8 cellular contexts compared by ENCODE assay signal in the genomic region with DNA sequence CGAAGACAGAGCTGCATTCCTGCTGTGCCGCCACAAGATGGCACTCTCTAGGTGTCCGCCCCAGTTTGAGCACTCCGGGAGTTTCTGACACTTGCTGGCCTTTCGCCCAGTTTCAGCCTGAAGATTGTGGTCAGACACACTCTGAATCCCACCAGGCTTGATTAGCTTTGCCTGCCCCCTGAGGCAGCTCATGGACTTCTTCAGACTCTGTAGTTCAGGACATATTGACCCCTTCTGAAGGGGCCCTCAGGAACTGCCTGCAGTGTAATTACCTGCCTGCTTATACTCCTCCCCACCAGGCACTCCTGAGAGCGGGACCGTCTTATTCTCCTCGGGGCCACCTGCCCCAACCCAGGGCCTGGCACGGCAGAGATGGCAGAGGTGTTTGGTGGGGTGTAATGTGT. TPM values are rescaled to one million over a fixed set of nuclear protein-coding genes. Genes with fewer than 3 reads are reported as not detected.
DNase-seq lines count a peak whose midpoint lies in the region; ATAC-seq and TF ChIP-seq lines count a peak whose summit lies in the region.

No MANE protein-coding gene starts in this region.

- intact Hi-C loops in naive thymus-derived CD4-positive, alpha-beta T cell (cut with micrococcal nuclease) = loop anchor here (1.0 to 2.0 kb wide), 3 partner anchors 27 to 66 kb away; no protein-coding TSS in a partner anchor
- intact Hi-C loops in stomach (cut with DNase I; ENCODE audit: low total_unique reads) = no loop called here

- no peak overlapping the region for H3K4me3 ChIP-seq in naive thymus-derived CD4-positive, alpha-beta T cell (ENCODE audit: low read length)
- H3K4me3 ChIP-seq in stomach = no peak overlapping the region

- peak in 5 of 7 experiments; percentile 57 to 85 (median 83) for TF ChIP-seq CTCF in stomach (IDR thresholded peaks at IDR 0.05)

- H3K9me3 ChIP-seq in naive thymus-derived CD4-positive, alpha-beta T cell (ENCODE audit: control insufficient read depth in 2 of 3, low read length in 3 of 3) = no peaks in the 10 kb centered on the region
- no peaks in the 10 kb centered on the region for H3K9me3 ChIP-seq in stomach

- no peaks in the 10 kb centered on the region for H3K9me3 Mint-ChIP-seq in naive thymus-derived CD4-positive, alpha-beta T cell

- CTCF ChIA-PET in naive thymus-derived CD4-positive, alpha-beta T cell (lab: Charles Lee) = interaction anchor here (0.8 to 3.2 kb wide), 5 partner anchors 10 to 71 kb away, joined by 3 to 36 read pairs (median 4); no protein-coding TSS in a partner anchor

- DNase-seq in Ammon's horn (ENCODE audit: low spot score) = peak; percentile 85
- DNase-seq in NOMO-1 (lab: John Stamatoyannopoulos, UW; ENCODE audit: unreplicated experiment in 2 of 2) = peak; percentile 48 to 73
- DNase-seq in activated CD8-positive, alpha-beta memory T cell treated with anti-CD3 and anti-CD28 coated beads, Interleukin-2, amount 50 U/mL, for 48 hours = peak; percentile 80
- peak in 7 of 9 donors; percentile 28 to 49 (median 39) for DNase-seq in naive thymus-derived CD4-positive, alpha-beta T cell
- peak; percentile 81 for DNase-seq in stomach

- no peak overlapping the region for H3K27ac Mint-ChIP-seq in naive thymus-derived CD4-positive, alpha-beta T cell

- no peak overlapping the region for H3K27ac ChIP-seq in naive thymus-derived CD4-positive, alpha-beta T cell (ENCODE audit: low read depth, low read length)
- H3K27ac ChIP-seq in stomach = no peak overlapping the region

- no peak for TF ChIP-seq POLR2A in stomach (IDR thresholded peaks at IDR 0.05)

- H3K27me3 ChIP-seq in naive thymus-derived CD4-positive, alpha-beta T cell (ENCODE audit: control insufficient read depth in 2 of 2, insufficient read depth in 2 of 2, low read length in 2 of 2) = peaks cover 0 to 5% of the 10 kb centered on the region in 2 donors
- H3K27me3 ChIP-seq in stomach = peaks cover 0 to 26% (median 0%) of the 10 kb centered on the region in 3 donors

- no peaks in the 10 kb centered on the region for H3K36me3 Mint-ChIP-seq in naive thymus-derived CD4-positive, alpha-beta T cell

- H3K4me1 ChIP-seq in naive thymus-derived CD4-positive, alpha-beta T cell (ENCODE audit: control insufficient read depth in 2 of 2, insufficient read depth in 2 of 2, low read length in 2 of 2) = no peaks in the 10 kb centered on the region
- peaks cover 7 to 12% (median 8%) of the 10 kb centered on the region in 4 donors for H3K4me1 ChIP-seq in stomach

- POLR2A ChIA-PET in naive thymus-derived CD4-positive, alpha-beta T cell (lab: Charles Lee) = no interaction called here

- H3K4me3 Mint-ChIP-seq in naive thymus-derived CD4-positive, alpha-beta T cell = peak overlapping the region in 5 of 10 donors; percentile 8 to 37 (median 33)

- ATAC-seq in GM19043 (IDR thresholded peaks at IDR 0.05; ENCODE audit: low read depth, unreplicated experiment) (peak; percentile 85), HG03520 (IDR thresholded peaks at IDR 0.05; ENCODE audit: unreplicated experiment) (peak; percentile 52), esophagus mucosa (peak; percentile 76)
- peak; percentile 83 for ATAC-seq in naive thymus-derived CD4-positive, alpha-beta T cell

- H3K36me3 ChIP-seq in naive thymus-derived CD4-positive, alpha-beta T cell (ENCODE audit: control insufficient read depth in 2 of 3, insufficient read depth in 3 of 3, low read length in 3 of 3) = no peaks in the 10 kb centered on the region
- no peaks in the 10 kb centered on the region for H3K36me3 ChIP-seq in stomach

- peaks cover 7 to 43% (median 31%) of the 10 kb centered on the region in 5 donors for H3K27me3 Mint-ChIP-seq in naive thymus-derived CD4-positive, alpha-beta T cell

- no peak for TF ChIP-seq EP300 in stomach (IDR thresholded peaks at IDR 0.05)

- WGBS in stomach, 5 donors = 14 to 25% (median 20%) methylated on average over 8 to 9 of the region's 9 CpGs

- H3K4me1 Mint-ChIP-seq in naive thymus-derived CD4-positive, alpha-beta T cell = peaks cover 0 to 8% (median 5%) of the 10 kb centered on the region in 7 donors

RNA-seq across cellular contexts. Expression of gene EIF3F, which starts 46.2 kb away (rescaled TPM):
- total RNA-seq in esophagus mucosa (206 TPM), stomach (100 to 1,000 TPM; 102 to 204 (median 136) TPM)
- 100 to 1,000 TPM; 222 to 405 (median 353) TPM for total RNA-seq in naive thymus-derived CD4-positive, alpha-beta T cell
- polyA plus RNA-seq in naive thymus-derived CD4-positive, alpha-beta T cell = 100 to 1,000 TPM; 509 to 555 TPM
- polyA plus RNA-seq in stomach = 100 to 1,000 TPM; 243 to 580 (median 328) TPM

RNA-seq across cellular contexts. Expression of gene TUB, which starts 47.7 kb away (rescaled TPM):
- 1.00 TPM for total RNA-seq in esophagus mucosa
- total RNA-seq in naive thymus-derived CD4-positive, alpha-beta T cell = under 1 TPM in 3 of 5 experiments, not detected in 2; 0.05 to 0.07 (median 0.05) TPM
- under 1 TPM in 1 of 2 donors, not detected in 1; 0.12 TPM for polyA plus RNA-seq in naive thymus-derived CD4-positive, alpha-beta T cell
- 10 to 100 TPM in 1 of 5 donors, 1 to 10 TPM in 1, under 1 TPM in 2, not detected in 1; under 0.01 to 12.1 (median 2.4) TPM for total RNA-seq in stomach
- polyA plus RNA-seq in stomach = 1 to 10 TPM in 2 of 3 donors, under 1 TPM in 1; 0.83 to 2.1 (median 1.4) TPM
